ENCODE assay signal across 1 cellular context in genomic region chr18:8730080-8730827, GRCh38.
TF ChIP-seq lines count a peak whose summit lies in the region.

No MANE protein-coding gene starts in this region.

TF ChIP-seq in K562, 482 proteins besides CTCF, POLR2A, EP300 and RAD21 (continued from another document and continues in another):
- peak; percentile 84 for TF ChIP-seq JUN (IDR thresholded peaks at IDR 0.05; ENCODE audit: borderline replicate concordance, low read depth, low read length)
- TF ChIP-seq JUN (CRISPR knock-in tag; IDR thresholded peaks at IDR 0.05; ENCODE audit: borderline replicate concordance), result no peak
- TF ChIP-seq ATF6 (CRISPR knock-in tag; IDR thresholded peaks at IDR 0.05), result peak; percentile 39; the same call in 1 of the 2 replicates
- TF ChIP-seq MTA2 (IDR thresholded peaks at IDR 0.05; ENCODE audit: low read depth), result peak; percentile 71
- TF ChIP-seq TCF7L2 (IDR thresholded peaks at IDR 0.05; ENCODE audit: low read depth, low read length), result no peak
- no peak for TF ChIP-seq CHAMP1 (IDR thresholded peaks at IDR 0.05)
- no peak for TF ChIP-seq ZNF24 (IDR thresholded peaks at IDR 0.05)
- peak; percentile 96 for TF ChIP-seq SMARCA4 (IDR thresholded peaks at IDR 0.05)
- peak; percentile 75 for TF ChIP-seq PKNOX1 (IDR thresholded peaks at IDR 0.05)
- TF ChIP-seq ZNF324 (CRISPR knock-in tag; IDR thresholded peaks at IDR 0.05), result no peak
- TF ChIP-seq CEBPB (tag; IDR thresholded peaks at IDR 0.05), result no peak; the same call in 1 of the 2 replicates
- TF ChIP-seq HOXB6 (CRISPR knock-in tag; IDR thresholded peaks at IDR 0.05; ENCODE audit: borderline replicate concordance), result no peak
- no peak for TF ChIP-seq SP2 (IDR thresholded peaks at IDR 0.05; ENCODE audit: extremely low read depth, low read depth, low read length, poor library complexity, severe bottlenecking)
- no peak for TF ChIP-seq ZNF518B (CRISPR knock-in tag; IDR thresholded peaks at IDR 0.05)
- TF ChIP-seq CBFA2T3 (IDR thresholded peaks at IDR 0.05), result peak; percentile 92
- TF ChIP-seq ZFP36 (IDR thresholded peaks at IDR 0.05; ENCODE audit: low read depth, low read length, partially characterized antibody), result peak; percentile 30
- no peak for TF ChIP-seq ESRRA (IDR thresholded peaks at IDR 0.05; ENCODE audit: borderline replicate concordance, low read depth)
- TF ChIP-seq PBX2 (CRISPR knock-in tag; IDR thresholded peaks at IDR 0.05; ENCODE audit: low read depth), result no peak
- peak; percentile 51 for TF ChIP-seq PBX2 (tag; conservative IDR thresholded peaks at IDR 0.05; ENCODE audit: low read depth)
- no peak for TF ChIP-seq ZNF449 (CRISPR knock-in tag; IDR thresholded peaks at IDR 0.05)
- TF ChIP-seq ZBTB7A (IDR thresholded peaks at IDR 0.05; ENCODE audit: borderline replicate concordance, control insufficient read depth, low read depth, low read length), result no peak
- TF ChIP-seq SMAD4 (CRISPR knock-in tag; conservative IDR thresholded peaks at IDR 0.05), result peak; percentile 53; the same call in 1 of the 2 replicates
- 0 out of 2 replicates have a peak, but pooled peaks have one; percentile 40 for TF ChIP-seq ZNF592 (IDR thresholded peaks at IDR 0.05)
- no peak for TF ChIP-seq ZBED1 (IDR thresholded peaks at IDR 0.05)
- TF ChIP-seq RBM34 (IDR thresholded peaks at IDR 0.05; ENCODE audit: borderline replicate concordance, insufficient read depth, low read length), result no peak
- no peak for TF ChIP-seq ZNF3 (CRISPR knock-in tag; IDR thresholded peaks at IDR 0.05)
- TF ChIP-seq ZFP1 (CRISPR knock-in tag; IDR thresholded peaks at IDR 0.05), result no peak
- TF ChIP-seq RNF2 (IDR thresholded peaks at IDR 0.05), result peak; percentile 63; the same call in 1 of the 2 replicates
- TF ChIP-seq CGGBP1 (CRISPR knock-in tag; IDR thresholded peaks at IDR 0.05), result no peak
- no peak for TF ChIP-seq CHD1 (IDR thresholded peaks at IDR 0.05; ENCODE audit: low read length)
- TF ChIP-seq CHCHD3 (CRISPR knock-in tag; IDR thresholded peaks at IDR 0.05), result no peak
- no peak for TF ChIP-seq YY1 (IDR thresholded peaks at IDR 0.05; ENCODE audit: borderline replicate concordance in 1 of 3, control insufficient read depth in 1 of 3, extremely low read depth in 1 of 3, insufficient read depth in 3 of 3, insufficient read length in 1 of 3, insufficient replicate concordance in 2 of 3, low read depth in 1 of 3, low read length in 2 of 3)
- no peak for TF ChIP-seq ADNP (tag; IDR thresholded peaks at IDR 0.05)
- TF ChIP-seq ESRRB (CRISPR knock-in tag; IDR thresholded peaks at IDR 0.05; ENCODE audit: borderline replicate concordance), result no peak
- peak; percentile 32 for TF ChIP-seq DMBX1 (CRISPR knock-in tag; IDR thresholded peaks at IDR 0.05; ENCODE audit: borderline replicate concordance)
- peak; percentile 71 for TF ChIP-seq FOXM1 (IDR thresholded peaks at IDR 0.05; ENCODE audit: low read depth)
- TF ChIP-seq FOXM1 (CRISPR knock-in tag; IDR thresholded peaks at IDR 0.05; ENCODE audit: low read depth), result no peak
- no peak; the same call in 1 of the 2 replicates for TF ChIP-seq MBD2 (IDR thresholded peaks at IDR 0.05; ENCODE audit: borderline replicate concordance, low read depth)
- peak; percentile 60; the same call in 1 of the 2 replicates for TF ChIP-seq ELF1 (tag; IDR thresholded peaks at IDR 0.05)
- TF ChIP-seq ZBTB17 (CRISPR knock-in tag; IDR thresholded peaks at IDR 0.05), result no peak
- TF ChIP-seq TGIF2 (CRISPR knock-in tag; IDR thresholded peaks at IDR 0.05), result no peak
- no peak for TF ChIP-seq BRD4 (IDR thresholded peaks at IDR 0.05)
- TF ChIP-seq VEZF1 (CRISPR knock-in tag; IDR thresholded peaks at IDR 0.05), result 0 out of 2 replicates have a peak, but pooled peaks have one; percentile 18
- TF ChIP-seq DNMT1 (IDR thresholded peaks at IDR 0.05), result no peak
- TF ChIP-seq MTA3 (IDR thresholded peaks at IDR 0.05; ENCODE audit: borderline replicate concordance), result peak; percentile 83; the same call in 1 of the 2 replicates
- TF ChIP-seq NFE2L1 (tag; IDR thresholded peaks at IDR 0.05; ENCODE audit: borderline replicate concordance, low read depth), result peak; percentile 15; the same call in 1 of the 2 replicates
- peak; percentile 83 for TF ChIP-seq ATF7 (IDR thresholded peaks at IDR 0.05)
- TF ChIP-seq BCL6 (CRISPR knock-in tag; IDR thresholded peaks at IDR 0.05), result no peak
